14 cellular contexts compared by ENCODE assay signal in genomic region chr7:129307592-129307991, GRCh38.
A peak's percentile ranks its signal among the peaks of the same experiment; 100 is the strongest.
DNase-seq lines count a peak whose midpoint lies in the region; ATAC-seq and FAIRE-seq lines count a peak whose summit lies in the region.
"Had no signal": no experiment of that assay in that cellular context is flagged by ENCODE, and none has a peak within 500 bp of the region (broad histone marks: within the 10 kb centered on the region; RNA-seq: fewer than 3 reads in every experiment).

No MANE protein-coding gene starts in this region.

- H3K36me3 ChIP-seq in small intestine (ENCODE audit: control insufficient read depth in 2 of 2, insufficient read depth in 2 of 2, low read length in 2 of 2): no peaks in the 10 kb centered on the region

- H3K36me3 Mint-ChIP-seq in activated T-helper 17 cell treated with anti-CD3 and anti-CD28 coated beads, Interleukin-2, amount 50 U/mL, for 72 hours (ENCODE audit: low read depth): peaks cover 10% of the 10 kb centered on the region

- 94 to 97% (median 96%) methylated on average over 3 of the region's 3 CpGs for WGBS in small intestine, 3 donors

- H3K4me3 Mint-ChIP-seq in activated T-helper 17 cell treated with anti-CD3 and anti-CD28 coated beads, Interleukin-2, amount 50 U/mL, for 72 hours: no peak overlapping the region
- H3K4me3 Mint-ChIP-seq: HFFc6 had no signal

- no peak for FAIRE-seq in small intestine (lab: Jason Lieb, UNC)
- FAIRE-seq: A204.1, H1 had no signal

- H3K27me3 ChIP-seq in small intestine (ENCODE audit: control insufficient read depth in 2 of 2, insufficient read depth in 2 of 2, low read length in 2 of 2): no peaks in the 10 kb centered on the region

- H3K27me3 Mint-ChIP-seq in activated T-helper 17 cell treated with anti-CD3 and anti-CD28 coated beads, Interleukin-2, amount 50 U/mL, for 72 hours: no peaks in the 10 kb centered on the region

- no peaks in the 10 kb centered on the region for H3K9me3 Mint-ChIP-seq in activated T-helper 17 cell treated with anti-CD3 and anti-CD28 coated beads, Interleukin-2, amount 50 U/mL, for 72 hours
- H3K9me3 Mint-ChIP-seq: HFFc6 had no signal

- peak overlapping the region; percentile 89 for H3K27ac ChIP-seq in epithelial cell of prostate
- no peak overlapping the region for H3K27ac ChIP-seq in small intestine (ENCODE audit: low read depth in 1 of 2, low read length in 1 of 2)
- H3K27ac ChIP-seq: C4-2B had no signal

- no peak overlapping the region for H3K4me3 ChIP-seq in small intestine (ENCODE audit: low read depth in 1 of 2, low read length in 2 of 2)

- no peaks in the 10 kb centered on the region for H3K9me3 ChIP-seq in small intestine (ENCODE audit: control insufficient read depth, low read depth)

- DNase-seq in HPDE6-E6E7 (ENCODE audit: extremely low spot score) (peak; percentile 71), epithelial cell of prostate (ENCODE audit: low read depth, low spot score) (peak; percentile 88), renal cortical epithelial cell (ENCODE audit: low read depth) (peak; percentile 41), amygdala (lab: John Stamatoyannopoulos, UW) (no peak), small intestine (no peak), NCI-H524 treated with DMSO at 0.1 percent for 48 hours (lab: John Stamatoyannopoulos, UW) (no peak), Kasumi-1 (lab: John Stamatoyannopoulos, UW) (no peak)
- DNase-seq: HFFc6, NCI-H69, PC-3 had no signal

- H3K27ac Mint-ChIP-seq in activated T-helper 17 cell treated with anti-CD3 and anti-CD28 coated beads, Interleukin-2, amount 50 U/mL, for 72 hours: peak overlapping the region; percentile 11
- H3K27ac Mint-ChIP-seq: HFFc6 had no signal

- no peaks in the 10 kb centered on the region for H3K4me1 ChIP-seq in small intestine (ENCODE audit: control insufficient read depth in 2 of 2, insufficient read depth in 1 of 2, low read depth in 1 of 2, low read length in 1 of 2)

- H3K4me1 Mint-ChIP-seq in activated T-helper 17 cell treated with anti-CD3 and anti-CD28 coated beads, Interleukin-2, amount 50 U/mL, for 72 hours: no peaks in the 10 kb centered on the region

- ATAC-seq in activated T-helper 17 cell treated with anti-CD3 and anti-CD28 coated beads, Interleukin-2, amount 50 U/mL, for 72 hours (replicated peaks): no peak
- ATAC-seq: PC-3 had no signal

Comparison
In these comparisons a context has a peak if more than half of its experiments do, and no peak if none do; other contexts are left out.
1. DNase-seq: peak in HPDE6-E6E7 (single experiment), epithelial cell of prostate (single experiment) and renal cortical epithelial cell (single experiment); none in amygdala (0 of 56), small intestine (single experiment), NCI-H524 treated with DMSO at 0.1 percent for 48 hours (single experiment) and Kasumi-1 (0 of 2).